ENCODE assay signal across 23 cellular contexts in the genomic region with DNA sequence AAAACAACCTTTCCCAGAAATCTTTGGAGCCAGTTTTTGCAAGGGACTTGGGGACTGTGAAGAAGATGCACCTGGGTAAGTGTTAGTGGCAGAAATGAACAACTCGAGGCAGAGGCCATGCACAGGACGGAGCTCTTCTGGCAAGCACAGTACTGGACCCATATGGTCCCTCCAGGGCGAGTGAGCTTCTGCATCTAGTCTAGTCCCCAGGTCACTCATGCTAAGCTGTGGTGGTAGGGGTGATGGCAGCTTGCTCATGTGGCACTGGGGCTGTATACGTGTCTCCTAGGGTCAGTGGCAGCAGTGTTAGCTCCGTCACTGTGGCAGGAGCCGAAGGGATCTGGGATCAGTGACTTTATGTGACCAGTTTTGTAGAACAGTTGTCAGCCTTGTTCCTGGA. TPM values are rescaled to one million over a fixed set of nuclear protein-coding genes. Genes with fewer than 3 reads are reported as not detected.
DNase-seq lines count a peak whose midpoint lies in the region; ATAC-seq, FAIRE-seq and TF ChIP-seq lines count a peak whose summit lies in the region.
"Had no signal": no experiment of that assay in that cellular context is flagged by ENCODE, and none has a peak within 500 bp of the region (broad histone marks: within the 10 kb centered on the region; RNA-seq: fewer than 3 reads in every experiment).

No MANE protein-coding gene starts in this region.

- no peak overlapping the region for H2BK120ac ChIP-seq in H1 (replicated peaks; ENCODE audit: low read depth, low read length)

- H4K20me1 ChIP-seq in KMS-11 (ENCODE audit: insufficient read depth) (no peaks in the 10 kb centered on the region), H1 (replicated peaks in 1 of 2; ENCODE audit: control insufficient read depth in 1 of 2, insufficient read depth in 2 of 2, low read length in 2 of 2) (no peaks in the 10 kb centered on the region)
- H4K20me1 ChIP-seq: BLaER1 had no signal

- H3K9ac ChIP-seq in KMS-11 (no peak overlapping the region), H1 (replicated peaks in 1 of 4; ENCODE audit: extremely low read depth in 1 of 4, low read depth in 3 of 4, low read length in 3 of 4) (no peak overlapping the region)
- H3K9ac ChIP-seq: BLaER1 had no signal

- H2AFZ ChIP-seq in KMS-11 (ENCODE audit: low read depth) (no peak overlapping the region), H1 (ENCODE audit: low read length) (no peak overlapping the region)

- peaks cover 2% of the 10 kb centered on the region for H3K36me3 Mint-ChIP-seq in activated CD8-positive, alpha-beta memory T cell treated with anti-CD3 and anti-CD28 coated beads, Interleukin-2, amount 10 ng/mL, durations not matched to agents 7 days and 5 days

- ATAC-seq in activated CD8-positive, alpha-beta memory T cell treated with anti-CD3 and anti-CD28 coated beads, Interleukin-2, amount 10 ng/mL, durations not matched to agents 7 days and 5 days = peak; percentile 23
- ATAC-seq in esophagus mucosa = no peak
- ATAC-seq in GM21390 (IDR thresholded peaks at IDR 0.05; ENCODE audit: unreplicated experiment) = no peak
- ATAC-seq: CD8-positive, alpha-beta T cell had no signal

- H3K4me1 ChIP-seq in KMS-11 (ENCODE audit: low read depth, poor library complexity, severe bottlenecking) (peaks cover 37% of the 10 kb centered on the region), H1 (replicated peaks in 1 of 4; ENCODE audit: control insufficient read depth in 3 of 4, insufficient read depth in 4 of 4, low read length in 3 of 4) (peaks cover 0 to 22% (median 11%) of the 10 kb centered on the region in 4 experiments; a peak in 6 of 7 replicates)
- H3K4me1 ChIP-seq: BLaER1 had no signal

- H4K5ac ChIP-seq in H1 (ENCODE audit: insufficient read length, low read depth, low read length) = no peak overlapping the region

- H2BK12ac ChIP-seq in H1 (ENCODE audit: low read depth, low read length) = no peak overlapping the region; the same call in 1 of the 2 replicates

- POLR2A ChIA-PET in H1 (lab: Charles Lee; ENCODE audit: partially characterized antibody) = interaction anchor here (1.0 kb wide), 2 partner anchors 55 to 56 kb away, joined by 3 to 4 read pairs; a partner anchor contains a TSS
- POLR2A ChIA-PET in RWPE1 (lab: Yijun Ruan, JAX; ENCODE audit: low non-redundant PET) = no interaction called here

- CTCF ChIA-PET in activated CD8-positive, alpha-beta memory T cell treated with anti-CD3 and anti-CD28 coated beads, Interleukin-2, amount 10 ng/mL, durations not matched to agents 7 days and 5 days (lab: Charles Lee) = interaction anchor here (1.0 to 1.5 kb wide), 2 partner anchors 9 to 91 kb away, joined by 3 to 6 read pairs; a partner anchor contains a TSS
- CTCF ChIA-PET in H1 (lab: Charles Lee; ENCODE audit: partially characterized antibody) = interaction anchor here (0.9 to 2.1 kb wide), 11 partner anchors 10 to 135 kb away, joined by 3 to 7 read pairs (median 3); a partner anchor contains a TSS
- CTCF ChIA-PET in RWPE1 (lab: Yijun Ruan, JAX) = interaction anchor here (0.6 kb wide), 1 partner anchor 41 kb away, joined by 3 read pairs; no protein-coding TSS in a partner anchor

- H3K4me3 ChIP-seq in KMS-11 (IDR thresholded peaks at IDR 0.05; ENCODE audit: insufficient read depth, low read depth, low read length) (no peak overlapping the region), H1 (ENCODE audit: extremely low read depth in 1 of 4, insufficient read depth in 2 of 4, low read depth in 3 of 4, low read length in 4 of 4) (no peak overlapping the region)
- H3K4me3 ChIP-seq: BLaER1 had no signal

- no peak for FAIRE-seq in H1 (lab: Jason Lieb, UNC)
- FAIRE-seq: G401.6, GM18507 had no signal

- TF ChIP-seq RAD21 in H1 (IDR thresholded peaks at IDR 0.05 in 1 of 2, conservative IDR thresholded peaks at IDR 0.05 in 1 of 2; ENCODE audit: low read depth in 2 of 2, low read length in 2 of 2) = no peak

- H2AK5ac ChIP-seq in H1 (ENCODE audit: low read depth, low read length) = no peak overlapping the region

- 0 out of 2 replicates have a peak overlapping the region, but pooled peaks have one; percentile 65 for H2BK15ac ChIP-seq in H1 (ENCODE audit: low read length)

- H3K4me1 Mint-ChIP-seq in activated CD8-positive, alpha-beta memory T cell treated with anti-CD3 and anti-CD28 coated beads, Interleukin-2, amount 10 ng/mL, durations not matched to agents 7 days and 5 days = peaks cover 1% of the 10 kb centered on the region

- no peaks in the 10 kb centered on the region for H3K79me1 ChIP-seq in H1 (ENCODE audit: low read depth, low read length)

- no peak overlapping the region; the same call in 1 of the 2 replicates for H2BK20ac ChIP-seq in H1 (ENCODE audit: low read length)

- H3K56ac ChIP-seq in H1 (replicated peaks; ENCODE audit: insufficient read length, low read depth, low read length) = no peak overlapping the region

- H3K27me3 ChIP-seq in KMS-11 (ENCODE audit: insufficient read depth, low read depth) (no peaks in the 10 kb centered on the region), H1 (replicated peaks in 1 of 4; ENCODE audit: control insufficient read depth in 3 of 4, extremely low read depth in 1 of 4, insufficient read depth in 3 of 4, low read length in 3 of 4) (peaks cover 0 to 4% (median 0%) of the 10 kb centered on the region in 4 experiments; a peak in 2 of 7 replicates)
- H3K27me3 ChIP-seq: BLaER1 had no signal

- H3K9me3 Mint-ChIP-seq in activated CD8-positive, alpha-beta memory T cell treated with anti-CD3 and anti-CD28 coated beads, Interleukin-2, amount 10 ng/mL, durations not matched to agents 7 days and 5 days (ENCODE audit: low read depth) = no peaks in the 10 kb centered on the region
- H3K9me3 Mint-ChIP-seq: CD8-positive, alpha-beta T cell had no signal

- no peak overlapping the region for H3K27ac Mint-ChIP-seq in activated CD8-positive, alpha-beta memory T cell treated with anti-CD3 and anti-CD28 coated beads, Interleukin-2, amount 10 ng/mL, durations not matched to agents 7 days and 5 days
- H3K27ac Mint-ChIP-seq: CD8-positive, alpha-beta T cell; IgD-negative memory B cell had no signal

- H3K27ac ChIP-seq in KMS-11 (no peak overlapping the region), H1 (ENCODE audit: low read depth, low read length) (no peak overlapping the region), RWPE1 (no peak overlapping the region)
- H3K27ac ChIP-seq: BLaER1 had no signal

- no peak overlapping the region for H3K4ac ChIP-seq in H1 (replicated peaks; ENCODE audit: insufficient read length, low read depth, low read length)

- H4K91ac ChIP-seq in H1 (replicated peaks; ENCODE audit: insufficient read length, low read length) = peak overlapping the region; percentile 67

- H3K18ac ChIP-seq in H1 (ENCODE audit: extremely low read depth, low read length) = no peak overlapping the region

- H3K4me3 Mint-ChIP-seq in activated CD8-positive, alpha-beta memory T cell treated with anti-CD3 and anti-CD28 coated beads, Interleukin-2, amount 10 ng/mL, durations not matched to agents 7 days and 5 days = no peak overlapping the region
- H3K4me3 Mint-ChIP-seq: CD8-positive, alpha-beta T cell; IgD-negative memory B cell had no signal

- H3K36me3 ChIP-seq in KMS-11 (ENCODE audit: insufficient read depth) (no peaks in the 10 kb centered on the region), H1 (ENCODE audit: control insufficient read depth in 2 of 4, insufficient read depth in 4 of 4, low read length in 3 of 4) (no peaks in the 10 kb centered on the region)
- H3K36me3 ChIP-seq: BLaER1 had no signal

- DNase-seq in activated CD8-positive, alpha-beta memory T cell treated with anti-CD3 and anti-CD28 coated beads, Interleukin-2, amount 10 ng/mL, durations not matched to agents 7 days and 5 days = no peak
- no peak for DNase-seq in activated CD8-positive, alpha-beta memory T cell treated with anti-CD3 and anti-CD28 coated beads for 24 hours
- DNase-seq in H1 (ENCODE audit: low read depth in 1 of 2, low spot score in 2 of 2) (no peak), SK-N-DZ (ENCODE audit: low spot score) (no peak), RWPE1 (ENCODE audit: low spot score) (no peak)
- DNase-seq: CD8-positive, alpha-beta T cell; DMS79 treated with DMSO at 0.1 percent for 48 hours; GOT3; NCI-H1105 treated with DMSO at 0.1 percent for 48 hours; NCI-H1930; NCI-H526 treated with DMSO at 0.1 percent for 48 hours; NK-92 treated with Interleukin-12 subunit alpha and Interleukin-12 subunit beta, amount 100 ng/mL, for 24 hours had no signal

- WGBS in H1 (ENCODE audit: extremely low coverage in 1 of 2, insufficient coverage in 1 of 2, insufficient read length in 1 of 2, insufficient replicate concordance in 2 of 2, low coverage in 1 of 2, low lambda C conversion rate in 2 of 2, missing lambda C conversion rate in 1 of 2), 2 experiments = 90% methylated on average over 6 of the region's 6 CpGs; no CpG with 5 or more reads in 1 of the 2 experiments

- H3K14ac ChIP-seq in H1 (ENCODE audit: insufficient read length) = no peak overlapping the region

- H3K27me3 Mint-ChIP-seq in activated CD8-positive, alpha-beta memory T cell treated with anti-CD3 and anti-CD28 coated beads, Interleukin-2, amount 10 ng/mL, durations not matched to agents 7 days and 5 days = no peaks in the 10 kb centered on the region
- H3K27me3 Mint-ChIP-seq: IgD-negative memory B cell had no signal

- H2BK5ac ChIP-seq in H1 (ENCODE audit: low read depth, low read length) = no peak overlapping the region; the same call in 1 of the 2 replicates

- TF ChIP-seq CTCF in KMS-11 (conservative IDR thresholded peaks at IDR 0.05; ENCODE audit: low read depth, low read length) = no peak
- no peak for TF ChIP-seq CTCF in H1 (IDR thresholded peaks at IDR 0.05; ENCODE audit: control extremely low read depth in 1 of 3, insufficient read depth in 1 of 3, low read depth in 1 of 3, low read length in 3 of 3)
- TF ChIP-seq CTCF in RWPE1 (conservative IDR thresholded peaks at IDR 0.05; ENCODE audit: low read depth) = no peak

- H3K4me2 ChIP-seq in KMS-11 = peak overlapping the region; percentile 31; the same call in 1 of the 2 replicates
- no peak overlapping the region; a peak in 1 of 4 replicates for H3K4me2 ChIP-seq in H1 (ENCODE audit: insufficient read depth in 1 of 2, low read depth in 2 of 2, low read length in 2 of 2)
- H3K4me2 ChIP-seq: BLaER1 had no signal

- no peaks in the 10 kb centered on the region; the same call in 1 of the 2 replicates for H3K23me2 ChIP-seq in H1 (ENCODE audit: low read depth, low read length)

- no peaks in the 10 kb centered on the region for H3K9me3 ChIP-seq in H1 (ENCODE audit: insufficient read depth in 2 of 2, low read depth in 1 of 2, low read length in 1 of 2)
- H3K9me3 ChIP-seq: BLaER1 had no signal

- H3K79me2 ChIP-seq in KMS-11 (ENCODE audit: insufficient read depth, low read depth) = peaks cover 27% of the 10 kb centered on the region
- no peaks in the 10 kb centered on the region for H3K79me2 ChIP-seq in H1 (ENCODE audit: control insufficient read depth in 1 of 2, insufficient read depth in 2 of 2, low read length in 2 of 2)

- H4K8ac ChIP-seq in H1 (ENCODE audit: extremely low read depth, insufficient read depth, low read length) = no peak overlapping the region

- no peak overlapping the region for H3K23ac ChIP-seq in H1 (ENCODE audit: insufficient read length)

- TF ChIP-seq EP300 in H1 (IDR thresholded peaks at IDR 0.05; ENCODE audit: borderline replicate concordance in 1 of 2, low read depth in 2 of 2, low read length in 2 of 2) = no peak

- TF ChIP-seq POLR2A in H1 (IDR thresholded peaks at IDR 0.05; ENCODE audit: control extremely low read depth in 1 of 2, low read depth in 2 of 2, low read length in 2 of 2) = no peak

RNA-seq across cellular contexts. Expression of a gene that starts 9.3 kb away (rescaled TPM):
- total RNA-seq in activated CD8-positive, alpha-beta memory T cell treated with anti-CD3 and anti-CD28 coated beads, Interleukin-2, amount 10 ng/mL, durations not matched to agents 7 days and 5 days = 10 to 100 TPM; 24.7 to 25.3 TPM
- 0.73 and 1.0 TPM in 2 replicates for total RNA-seq in H1 (2021; fragmentation: NEBNext Ultra II Directional; extraction: Animal tissue kit (Norgen Biotek cat#: 25700))
- polyA plus RNA-seq in H1 (2011; rRNA removed) = 44.8 and 72.4 TPM in 2 replicates
- 40.2 TPM for polyA plus RNA-seq in H1 (2011; cell fraction: cytosol; rRNA removed)
- polyA plus RNA-seq in H1 (2011; cell fraction: nucleus; rRNA removed) = 36.1 TPM
- 12.3 to 27.6 TPM (median 25.8 TPM) in 4 replicates for polyA plus RNA-seq in H1 (2012, experiment 1 of 2)
- 31.8 TPM for polyA plus RNA-seq in H1 (2012, experiment 2 of 2)
- polyA plus RNA-seq in H1 (2013, experiment 1 of 2) = 0.34 TPM
- 0.42 TPM for polyA plus RNA-seq in H1 (2013, experiment 2 of 2)
- 14.4 and 19.1 TPM in 2 replicates for polyA minus RNA-seq in H1 (2011; rRNA and poly(A)+ RNA removed)
- 27.4 TPM for polyA minus RNA-seq in H1 (2011; cell fraction: cytosol; rRNA and poly(A)+ RNA removed)
- polyA minus RNA-seq in H1 (2011; cell fraction: nucleus; rRNA and poly(A)+ RNA removed) = 16.0 TPM
- 9.6 TPM for total RNA-seq in esophagus mucosa
- polyA plus RNA-seq in SK-N-DZ (2014; cell fraction: cytosol; rRNA removed) = 87.8 and 98.1 TPM in 2 replicates
- polyA plus RNA-seq in SK-N-DZ (2014; cell fraction: nucleus; rRNA removed) = 56.6 and 67.9 TPM in 2 replicates
- total RNA-seq: A172, HT1080, OCI-LY7, SK-MEL-5 had no signal

RNA-seq across cellular contexts. Expression of a gene that starts 9.5 kb away (rescaled TPM):
- 1 to 10 TPM; 4.0 to 4.8 TPM for total RNA-seq in activated CD8-positive, alpha-beta memory T cell treated with anti-CD3 and anti-CD28 coated beads, Interleukin-2, amount 10 ng/mL, durations not matched to agents 7 days and 5 days
- total RNA-seq in H1 (2021; fragmentation: NEBNext Ultra II Directional; extraction: Animal tissue kit (Norgen Biotek cat#: 25700)) = 0.84 TPM in 1 of 2 replicates, not detected in the other
- 0.78 and 1.5 TPM in 2 replicates for polyA plus RNA-seq in H1 (2011; rRNA removed)
- 1.3 TPM for polyA plus RNA-seq in H1 (2011; cell fraction: cytosol; rRNA removed)
- 1.6 TPM for polyA plus RNA-seq in H1 (2011; cell fraction: nucleus; rRNA removed)
- polyA plus RNA-seq in H1 (2012, experiment 1 of 2) = 0.98 to 2.0 TPM (median 1.4 TPM) in 4 replicates
- 0.75 TPM for polyA plus RNA-seq in H1 (2012, experiment 2 of 2)
- not detected for polyA plus RNA-seq in H1 (2013, experiment 1 of 2)
- polyA plus RNA-seq in H1 (2013, experiment 2 of 2) = 0.07 TPM
- 2.5 and 6.1 TPM in 2 replicates for polyA minus RNA-seq in H1 (2011; rRNA and poly(A)+ RNA removed)
- 1.9 TPM for polyA minus RNA-seq in H1 (2011; cell fraction: cytosol; rRNA and poly(A)+ RNA removed)
- polyA minus RNA-seq in H1 (2011; cell fraction: nucleus; rRNA and poly(A)+ RNA removed) = 15.5 TPM
- total RNA-seq in esophagus mucosa = 6.1 TPM
- polyA plus RNA-seq in SK-N-DZ (2014; cell fraction: cytosol; rRNA removed) = 3.4 TPM in 1 of 2 replicates, not detected in the other
- polyA plus RNA-seq in SK-N-DZ (2014; cell fraction: nucleus; rRNA removed) = 0.26 and 1.4 TPM in 2 replicates
- total RNA-seq: HT1080, OCI-LY7, SK-MEL-5 had no signal

RNA-seq across cellular contexts. Expression of a gene that starts 27.6 kb away (rescaled TPM):
- total RNA-seq in activated CD8-positive, alpha-beta memory T cell treated with anti-CD3 and anti-CD28 coated beads, Interleukin-2, amount 10 ng/mL, durations not matched to agents 7 days and 5 days = not detected
- 254 and 264 TPM in 2 replicates for total RNA-seq in H1 (2021; fragmentation: NEBNext Ultra II Directional; extraction: Animal tissue kit (Norgen Biotek cat#: 25700))
- 441 and 483 TPM in 2 replicates for polyA plus RNA-seq in H1 (2011; rRNA removed)
- 569 TPM for polyA plus RNA-seq in H1 (2011; cell fraction: cytosol; rRNA removed)
- polyA plus RNA-seq in H1 (2011; cell fraction: nucleus; rRNA removed) = 327 TPM
- polyA plus RNA-seq in H1 (2012, experiment 1 of 2) = 326 to 515 TPM (median 467 TPM) in 4 replicates
- 519 TPM for polyA plus RNA-seq in H1 (2012, experiment 2 of 2)
- polyA plus RNA-seq in H1 (2013, experiment 1 of 2) = 191 TPM
- polyA plus RNA-seq in H1 (2013, experiment 2 of 2) = 244 TPM
- 29.0 and 37.7 TPM in 2 replicates for polyA minus RNA-seq in H1 (2011; rRNA and poly(A)+ RNA removed)
- polyA minus RNA-seq in H1 (2011; cell fraction: cytosol; rRNA and poly(A)+ RNA removed) = 63.9 TPM
- 52.1 TPM for polyA minus RNA-seq in H1 (2011; cell fraction: nucleus; rRNA and poly(A)+ RNA removed)
- 7.5 TPM for total RNA-seq in esophagus mucosa
- 46.2 and 52.4 TPM in 2 replicates for polyA plus RNA-seq in SK-N-DZ (2014; cell fraction: cytosol; rRNA removed)
- 69.4 and 86.4 TPM in 2 replicates for polyA plus RNA-seq in SK-N-DZ (2014; cell fraction: nucleus; rRNA removed)
- total RNA-seq: CD8-positive, alpha-beta T cell; HT1080; OCI-LY7; SK-MEL-5 had no signal
- polyA plus RNA-seq: IgD-negative memory B cell had no signal

RNA-seq across cellular contexts. Expression of a gene that starts 54.8 kb away (rescaled TPM):
- 10 to 100 TPM; 51.4 to 55.5 TPM for total RNA-seq in activated CD8-positive, alpha-beta memory T cell treated with anti-CD3 and anti-CD28 coated beads, Interleukin-2, amount 10 ng/mL, durations not matched to agents 7 days and 5 days
- 125 and 130 TPM in 2 replicates for total RNA-seq in H1 (2021; fragmentation: NEBNext Ultra II Directional; extraction: Animal tissue kit (Norgen Biotek cat#: 25700))
- polyA plus RNA-seq in H1 (2011; rRNA removed) = 98.6 and 147 TPM in 2 replicates
- polyA plus RNA-seq in H1 (2011; cell fraction: cytosol; rRNA removed) = 110 TPM
- polyA plus RNA-seq in H1 (2011; cell fraction: nucleus; rRNA removed) = 159 TPM
- polyA plus RNA-seq in H1 (2012, experiment 1 of 2) = 81.6 to 105 TPM (median 96.5 TPM) in 4 replicates
- polyA plus RNA-seq in H1 (2012, experiment 2 of 2) = 86.7 TPM
- 78.2 TPM for polyA plus RNA-seq in H1 (2013, experiment 1 of 2)
- polyA plus RNA-seq in H1 (2013, experiment 2 of 2) = 74.4 TPM
- polyA minus RNA-seq in H1 (2011; rRNA and poly(A)+ RNA removed) = 39.8 and 47.5 TPM in 2 replicates
- 55.6 TPM for polyA minus RNA-seq in H1 (2011; cell fraction: cytosol; rRNA and poly(A)+ RNA removed)
- 72.6 TPM for polyA minus RNA-seq in H1 (2011; cell fraction: nucleus; rRNA and poly(A)+ RNA removed)
- total RNA-seq in esophagus mucosa = 44.9 TPM
- polyA plus RNA-seq in SK-N-DZ (2014; cell fraction: cytosol; rRNA removed) = 153 and 165 TPM in 2 replicates
- polyA plus RNA-seq in SK-N-DZ (2014; cell fraction: nucleus; rRNA removed) = 147 and 176 TPM in 2 replicates

Comparison
In these comparisons a context has a peak if more than half of its experiments do, and no peak if none do; other contexts are left out.
1. RNA of a gene that starts 27.6 kb away (total RNA-seq): 254 to 264 TPM in H1; 7.5 TPM in esophagus mucosa (single experiment) and not detected in activated CD8-positive, alpha-beta memory T cell treated with anti-CD3 and anti-CD28 coated beads, Interleukin-2, amount 10 ng/mL, durations not matched to agents 7 days and 5 days; every median in the first group is over 10 times any median in the second.